15 cellular contexts compared by ENCODE assay signal in the genomic region with DNA sequence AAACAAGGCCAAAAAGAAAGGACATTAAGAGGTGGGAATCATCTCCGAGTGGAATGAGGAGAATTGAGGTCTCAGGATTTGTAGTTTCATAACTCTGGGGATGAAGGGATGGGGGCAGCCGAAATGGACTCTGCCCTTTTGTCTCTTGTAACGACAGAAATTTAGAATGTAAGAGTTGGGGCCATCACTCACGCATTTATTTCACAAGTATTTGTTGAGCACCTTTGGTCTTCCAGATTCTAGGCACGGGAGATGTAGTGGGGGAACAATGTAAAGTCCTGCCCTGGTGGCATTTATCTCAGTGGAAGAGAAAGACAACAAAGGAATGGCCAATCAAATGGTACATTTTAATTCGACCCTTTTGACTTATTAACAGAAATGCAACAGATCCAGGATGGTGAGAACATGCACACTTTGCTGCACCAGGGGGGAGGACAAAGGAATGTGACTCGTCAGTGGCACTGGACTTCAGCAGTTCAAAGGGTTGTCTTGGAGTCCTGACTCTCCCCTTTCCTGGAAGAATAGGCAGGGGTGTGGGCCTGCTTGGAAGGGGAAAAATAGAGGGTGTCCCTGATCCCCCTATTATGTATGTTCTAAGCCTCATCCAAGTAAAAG.
A peak's percentile ranks its signal among the peaks of the same experiment; 100 is the strongest.
DNase-seq lines count a peak whose midpoint lies in the region; ATAC-seq and TF ChIP-seq lines count a peak whose summit lies in the region.
"Had no signal": no experiment of that assay in that cellular context is flagged by ENCODE, and none has a peak within 500 bp of the region (broad histone marks: within the 10 kb centered on the region; RNA-seq: fewer than 3 reads in every experiment).

No MANE protein-coding gene starts in this region.

- TF ChIP-seq POLR2A in vagina (IDR thresholded peaks at IDR 0.05) = no peak

- H3K27me3 Mint-ChIP-seq in activated naive CD8-positive, alpha-beta T cell treated with anti-CD3 and anti-CD28 coated beads, Interleukin-2, amount 50 U/mL, for 24 hours = peaks cover 30% of the 10 kb centered on the region

- peaks cover 9% of the 10 kb centered on the region for H3K4me1 ChIP-seq in vagina

- H3K9me3 ChIP-seq in AG04450 (ENCODE audit: control insufficient read depth, insufficient read depth, low read length) (no peaks in the 10 kb centered on the region), vagina (no peaks in the 10 kb centered on the region)
- H3K9me3 ChIP-seq: heart left ventricle had no signal

- no peaks in the 10 kb centered on the region for H3K36me3 Mint-ChIP-seq in activated naive CD8-positive, alpha-beta T cell treated with anti-CD3 and anti-CD28 coated beads, Interleukin-2, amount 50 U/mL, for 24 hours (ENCODE audit: low read depth)
- no peaks in the 10 kb centered on the region for H3K36me3 Mint-ChIP-seq in stimulated activated effector memory CD8-positive, alpha-beta T cell treated with anti-CD3 and anti-CD28 coated beads, Interleukin-12 subunit alpha, Interleukin-12 subunit beta, amount 100 ng/mL, for 72 hours
- H3K36me3 Mint-ChIP-seq: CD4-positive, CD25-positive, alpha-beta regulatory T cell had no signal

- H3K36me3 ChIP-seq in kidney epithelial cell (ENCODE audit: control insufficient read depth, insufficient read depth, low read length) (no peaks in the 10 kb centered on the region), vagina (no peaks in the 10 kb centered on the region)
- H3K36me3 ChIP-seq: heart left ventricle had no signal

- intact Hi-C loops in vagina (cut with DNase I) = no loop called here

- no peak for ATAC-seq in activated naive CD8-positive, alpha-beta T cell treated with anti-CD3 and anti-CD28 coated beads, Interleukin-2, amount 50 U/mL, for 24 hours
- no peak for ATAC-seq in stimulated activated effector memory CD8-positive, alpha-beta T cell treated with anti-CD3 and anti-CD28 coated beads, Interleukin-12 subunit alpha, Interleukin-12 subunit beta, amount 100 ng/mL, for 72 hours
- no peak for ATAC-seq in GM18519 (IDR thresholded peaks at IDR 0.05; ENCODE audit: low FRiP score, unreplicated experiment)
- ATAC-seq: activated CD8-positive, alpha-beta T cell treated with anti-CD3 and anti-CD28 coated beads, Interleukin-2, amount 10 ng/mL, durations not matched to agents 7 days and 5 days; heart left ventricle had no signal

- H3K4me1 Mint-ChIP-seq in activated naive CD8-positive, alpha-beta T cell treated with anti-CD3 and anti-CD28 coated beads, Interleukin-2, amount 50 U/mL, for 24 hours = peaks cover 47% of the 10 kb centered on the region
- peaks cover 28% of the 10 kb centered on the region for H3K4me1 Mint-ChIP-seq in stimulated activated effector memory CD8-positive, alpha-beta T cell treated with anti-CD3 and anti-CD28 coated beads, Interleukin-12 subunit alpha, Interleukin-12 subunit beta, amount 100 ng/mL, for 72 hours

- H3K27ac Mint-ChIP-seq in activated naive CD8-positive, alpha-beta T cell treated with anti-CD3 and anti-CD28 coated beads, Interleukin-2, amount 50 U/mL, for 24 hours = peak overlapping the region; percentile 84
- no peak overlapping the region for H3K27ac Mint-ChIP-seq in stimulated activated effector memory CD8-positive, alpha-beta T cell treated with anti-CD3 and anti-CD28 coated beads, Interleukin-12 subunit alpha, Interleukin-12 subunit beta, amount 100 ng/mL, for 72 hours
- H3K27ac Mint-ChIP-seq: activated CD8-positive, alpha-beta T cell treated with anti-CD3 and anti-CD28 coated beads, Interleukin-2, amount 10 ng/mL, durations not matched to agents 7 days and 5 days had no signal

- peak overlapping the region; percentile 83 for H3K27ac ChIP-seq in AG04450 (ENCODE audit: low read depth, low read length)
- H3K27ac ChIP-seq in vagina = no peak overlapping the region
- H3K27ac ChIP-seq: heart left ventricle, SK-N-MC had no signal

- DNase-seq in AG04450 (ENCODE audit: low read depth, low spot score) (no peak), HT1080 (ENCODE audit: low read depth) (peak; percentile 58), kidney epithelial cell (ENCODE audit: low read depth) (peak; percentile 61), vagina (ENCODE audit: extremely low spot score in 2 of 2) (no peak), NCI-H187 (lab: John Stamatoyannopoulos, UW) (no peak)
- no peak for DNase-seq in activated naive CD8-positive, alpha-beta T cell treated with anti-CD3 and anti-CD28 coated beads, Interleukin-2, amount 50 U/mL, for 24 hours
- DNase-seq in stimulated activated effector memory CD8-positive, alpha-beta T cell treated with anti-CD3 and anti-CD28 coated beads, Interleukin-12 subunit alpha, Interleukin-12 subunit beta, amount 100 ng/mL, for 72 hours (ENCODE audit: low spot score in 2 of 2) = no peak
- DNase-seq: activated CD8-positive, alpha-beta T cell treated with anti-CD3 and anti-CD28 coated beads, Interleukin-2, amount 10 ng/mL, durations not matched to agents 7 days and 5 days; CD4-positive, CD25-positive, alpha-beta regulatory T cell; heart left ventricle; NCI-H1105; NCI-H69 had no signal

- CTCF ChIA-PET in AG04450 (lab: Charles Lee) = no interaction called here

- H3K4me3 Mint-ChIP-seq in activated naive CD8-positive, alpha-beta T cell treated with anti-CD3 and anti-CD28 coated beads, Interleukin-2, amount 50 U/mL, for 24 hours = no peak overlapping the region
- no peak overlapping the region for H3K4me3 Mint-ChIP-seq in stimulated activated effector memory CD8-positive, alpha-beta T cell treated with anti-CD3 and anti-CD28 coated beads, Interleukin-12 subunit alpha, Interleukin-12 subunit beta, amount 100 ng/mL, for 72 hours
- H3K4me3 Mint-ChIP-seq: activated CD8-positive, alpha-beta T cell treated with anti-CD3 and anti-CD28 coated beads, Interleukin-2, amount 10 ng/mL, durations not matched to agents 7 days and 5 days had no signal

- H3K4me3 ChIP-seq in AG04450 (ENCODE audit: low read depth, low read length) (no peak overlapping the region), kidney epithelial cell (ENCODE audit: low read depth, low read length) (no peak overlapping the region), vagina (no peak overlapping the region)
- H3K4me3 ChIP-seq: heart left ventricle, lung, SK-N-MC had no signal

- TF ChIP-seq CTCF in AG04450 (IDR thresholded peaks at IDR 0.05; ENCODE audit: low read depth, low read length) = no peak
- TF ChIP-seq CTCF in kidney epithelial cell (IDR thresholded peaks at IDR 0.05; ENCODE audit: insufficient read depth, low read length, poor library complexity, severe bottlenecking) = no peak
- TF ChIP-seq CTCF in vagina (IDR thresholded peaks at IDR 0.05) = no peak

- H3K9me3 Mint-ChIP-seq in activated naive CD8-positive, alpha-beta T cell treated with anti-CD3 and anti-CD28 coated beads, Interleukin-2, amount 50 U/mL, for 24 hours = no peaks in the 10 kb centered on the region
- H3K9me3 Mint-ChIP-seq in stimulated activated effector memory CD8-positive, alpha-beta T cell treated with anti-CD3 and anti-CD28 coated beads, Interleukin-12 subunit alpha, Interleukin-12 subunit beta, amount 100 ng/mL, for 72 hours = no peaks in the 10 kb centered on the region

- POLR2A ChIA-PET in AG04450 (lab: Yijun Ruan, JAX) = no interaction called here

- H3K27me3 ChIP-seq in AG04450 (ENCODE audit: control insufficient read depth, insufficient read depth, low read length) (no peaks in the 10 kb centered on the region), kidney epithelial cell (ENCODE audit: control insufficient read depth, insufficient read depth, low read length) (no peaks in the 10 kb centered on the region), vagina (no peaks in the 10 kb centered on the region)

Comparison
In these comparisons a context has a peak if more than half of its experiments do, and no peak if none do; other contexts are left out.
1. DNase-seq: peak in HT1080 (single experiment) and kidney epithelial cell (single experiment); none in AG04450 (single experiment), activated naive CD8-positive, alpha-beta T cell treated with anti-CD3 and anti-CD28 coated beads, Interleukin-2, amount 50 U/mL, for 24 hours (single experiment), vagina (0 of 2), stimulated activated effector memory CD8-positive, alpha-beta T cell treated with anti-CD3 and anti-CD28 coated beads, Interleukin-12 subunit alpha, Interleukin-12 subunit beta, amount 100 ng/mL, for 72 hours (0 of 2) and NCI-H187 (0 of 2).